1 cellular context compared by ENCODE assay signal in the genomic region with DNA sequence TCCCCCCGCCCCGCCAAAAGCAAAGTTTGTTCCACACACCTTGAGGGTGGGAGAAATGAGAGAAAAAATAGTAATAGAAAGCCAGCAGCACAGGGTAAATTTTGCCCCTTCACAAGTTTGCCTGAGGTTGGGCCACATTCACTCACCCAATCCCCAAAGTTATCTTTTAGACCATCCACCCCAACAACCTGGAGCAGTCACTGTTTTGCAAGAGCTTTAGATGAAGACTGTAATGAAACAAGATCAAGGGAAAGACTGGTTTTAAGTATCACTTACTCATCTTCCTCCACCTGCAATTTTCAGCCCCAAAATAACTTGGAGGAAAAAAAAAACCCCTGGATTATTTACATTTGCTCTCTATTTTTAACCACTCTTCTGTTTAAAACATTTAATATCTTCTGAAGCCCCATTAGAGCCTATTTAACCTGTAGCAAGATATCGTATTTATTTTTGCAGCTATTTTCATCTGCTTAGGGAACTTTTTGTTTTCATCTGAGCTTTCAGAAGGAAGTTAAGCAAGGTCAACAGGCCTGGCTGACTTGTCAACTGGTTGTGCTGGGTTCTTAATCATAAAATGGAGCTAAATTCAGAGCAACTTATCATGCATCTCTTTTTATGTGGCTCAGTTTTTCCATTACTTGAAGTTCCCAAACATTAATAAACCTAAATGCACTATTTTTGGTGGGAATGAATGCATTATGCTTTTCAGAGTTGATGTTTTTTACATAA.
TF ChIP-seq lines count a peak whose summit lies in the region.

No MANE protein-coding gene starts in this region.

TF ChIP-seq in HepG2, 621 proteins besides CTCF, POLR2A, EP300 and RAD21 (continued from another document):
- TF ChIP-seq ZUFSP (CRISPR knock-in tag; IDR thresholded peaks at IDR 0.05; ENCODE audit: borderline replicate concordance) (no peak), ZNF703 (CRISPR knock-in tag; IDR thresholded peaks at IDR 0.05; ENCODE audit: borderline replicate concordance) (no peak), FOXC1 (CRISPR knock-in tag; IDR thresholded peaks at IDR 0.05; ENCODE audit: borderline replicate concordance) (no peak), TRIM24 (CRISPR knock-in tag; IDR thresholded peaks at IDR 0.05) (no peak), ZSCAN20 (CRISPR knock-in tag; IDR thresholded peaks at IDR 0.05; ENCODE audit: borderline replicate concordance) (no peak), HIC2 (CRISPR knock-in tag; IDR thresholded peaks at IDR 0.05; ENCODE audit: low read depth) (no peak), ZNF180 (CRISPR knock-in tag; IDR thresholded peaks at IDR 0.05; ENCODE audit: borderline replicate concordance, low read depth) (no peak), KLF11 (CRISPR knock-in tag; IDR thresholded peaks at IDR 0.05) (no peak), TRIM22 (IDR thresholded peaks at IDR 0.05) (no peak), CBX2 (IDR thresholded peaks at IDR 0.05; ENCODE audit: low read depth, low read length) (no peak), CBX2 (CRISPR knock-in tag; IDR thresholded peaks at IDR 0.05; ENCODE audit: low read depth) (no peak), RBAK (CRISPR knock-in tag; IDR thresholded peaks at IDR 0.05) (no peak), HOXA9 (CRISPR knock-in tag; IDR thresholded peaks at IDR 0.05; ENCODE audit: borderline replicate concordance) (no peak), XRCC5 (optimal IDR thresholded peaks at IDR 0.05; ENCODE audit: low read length) (no peak)
